8 cellular contexts compared by ENCODE assay signal in genomic region chr1:3650248-3651010, GRCh38. TPM values are rescaled to one million over a fixed set of nuclear protein-coding genes. Genes with fewer than 3 reads are reported as not detected.
DNase-seq lines count a peak whose midpoint lies in the region; ATAC-seq and TF ChIP-seq lines count a peak whose summit lies in the region.

No MANE protein-coding gene starts in this region.

- no peaks in the 10 kb centered on the region for H3K9me3 Mint-ChIP-seq in naive thymus-derived CD8-positive, alpha-beta T cell

- H3K27me3 ChIP-seq in ACC112 (ENCODE audit: insufficient read depth, low read length) (peaks cover 44% of the 10 kb centered on the region), Karpas-422 (ENCODE audit: low read length) (no peaks in the 10 kb centered on the region), dorsolateral prefrontal cortex (peaks cover 4 to 54% (median 40%) of the 10 kb centered on the region in 45 donors)

- H3K9me3 ChIP-seq in Karpas-422 (ENCODE audit: low read length), result no peaks in the 10 kb centered on the region

- H2AFZ ChIP-seq in ACC112 (ENCODE audit: low read length, unreplicated experiment) (no peak overlapping the region), Karpas-422 (ENCODE audit: low read length) (0 out of 2 replicates have a peak overlapping the region, but pooled peaks have one; percentile 21)

- intact Hi-C loops in dorsolateral prefrontal cortex (cut with DNase I), result loop anchor here in 1 of 2 donors (10.0 kb wide), 1 partner anchor 74 kb away; no protein-coding TSS in a partner anchor

- peak overlapping the region; percentile 99 for H3K4me3 ChIP-seq in ACC112 (ENCODE audit: low read depth, low read length)
- 0 out of 2 replicates have a peak overlapping the region, but pooled peaks have one; percentile 100 for H3K4me3 ChIP-seq in Karpas-422 (ENCODE audit: low read length)
- peak overlapping the region; percentile 66 to 99 (median 94) for H3K4me3 ChIP-seq in dorsolateral prefrontal cortex

- no peaks in the 10 kb centered on the region for H3K9me2 ChIP-seq in Karpas-422 (replicated peaks; ENCODE audit: insufficient read depth, low read length)

- H3K27me3 Mint-ChIP-seq in naive thymus-derived CD8-positive, alpha-beta T cell, result peaks cover 20 to 38% (median 27%) of the 10 kb centered on the region in 5 donors

- H3K79me2 ChIP-seq in ACC112 (ENCODE audit: control insufficient read depth, insufficient read depth, low read length, unreplicated experiment) (peaks cover 5% of the 10 kb centered on the region), Karpas-422 (ENCODE audit: low read length) (peaks cover 20% of the 10 kb centered on the region)

- H3K36me3 ChIP-seq in ACC112 (ENCODE audit: insufficient read depth, low read length) (no peaks in the 10 kb centered on the region), Karpas-422 (ENCODE audit: insufficient read depth, low read length) (peaks cover 5% of the 10 kb centered on the region; the same call in 1 of the 2 replicates)

- TF ChIP-seq CTCF in dorsolateral prefrontal cortex (IDR thresholded peaks at IDR 0.05 in 54 of 56, conservative IDR thresholded peaks at IDR 0.05 in 2 of 56; ENCODE audit: low read depth in 1 of 56, partially characterized antibody in 56 of 56), result peak in 2 of 56 donors; percentile 0 to 8

- H3K4me1 ChIP-seq in ACC112 (ENCODE audit: control insufficient read depth, insufficient read depth, low read length, unreplicated experiment) (peaks cover 5% of the 10 kb centered on the region), Karpas-422 (ENCODE audit: low read length) (peaks cover 16% of the 10 kb centered on the region)

- no peak overlapping the region for H3K9ac ChIP-seq in Karpas-422 (ENCODE audit: low read length)

- H4K20me1 ChIP-seq in Karpas-422 (ENCODE audit: insufficient read depth, low read depth, low read length), result no peaks in the 10 kb centered on the region

- peak overlapping the region; percentile 76 to 90 (median 84) for H3K4me3 Mint-ChIP-seq in naive thymus-derived CD8-positive, alpha-beta T cell

- peak overlapping the region; percentile 88 for H3K4me2 ChIP-seq in Karpas-422 (ENCODE audit: low read depth, low read length, poor library complexity, severe bottlenecking)

- peaks cover 0 to 20% (median 7%) of the 10 kb centered on the region in 3 donors for H3K36me3 Mint-ChIP-seq in naive thymus-derived CD8-positive, alpha-beta T cell

- no peak for ATAC-seq in naive thymus-derived CD8-positive, alpha-beta T cell
- ATAC-seq in GM19324 (IDR thresholded peaks at IDR 0.05; ENCODE audit: low FRiP score, unreplicated experiment), result no peak
- ATAC-seq in GM19351 (IDR thresholded peaks at IDR 0.05; ENCODE audit: unreplicated experiment), result no peak

- peaks cover 7 to 42% (median 27%) of the 10 kb centered on the region in 4 donors for H3K4me1 Mint-ChIP-seq in naive thymus-derived CD8-positive, alpha-beta T cell

- H3K27ac Mint-ChIP-seq in naive thymus-derived CD8-positive, alpha-beta T cell, result peak overlapping the region in 3 of 10 donors; percentile 17 to 80 (median 44)

- DNase-seq in Karpas-422, result no peak
- DNase-seq in dorsolateral prefrontal cortex, result peak in 1 of 10 donors; percentile 29
- DNase-seq in naive thymus-derived CD8-positive, alpha-beta T cell, result peak in 2 of 10 donors; percentile 19 to 54
- DNase-seq in midbrain (lab: John Stamatoyannopoulos, UW), result no peak
- no peak for DNase-seq in activated CD4-positive, CD25-positive, alpha-beta regulatory T cell (lab: John Stamatoyannopoulos, UW)

- H3K27ac ChIP-seq in ACC112 (ENCODE audit: low read depth, low read length) (no peak overlapping the region), Karpas-422 (ENCODE audit: low read length) (no peak overlapping the region), dorsolateral prefrontal cortex (peak overlapping the region in 1 of 59 donors; percentile 55)

- POLR2A ChIA-PET in naive thymus-derived CD8-positive, alpha-beta T cell (lab: Charles Lee), result interaction anchor here (1.3 to 1.4 kb wide), 2 partner anchors 18 to 27 kb away, joined by 3 to 6 read pairs; no protein-coding TSS in a partner anchor

RNA-seq across cellular contexts. Expression of gene WRAP73, which starts 0.5 kb away (rescaled TPM):
- total RNA-seq in Karpas-422 (2014; rRNA removed; shearing (Covaris generic); ENCODE audit: low replicate concordance), result 37.2 and 46.7 TPM in 2 replicates
- 10 to 100 TPM; 13.3 to 33.0 (median 22.0) TPM for total RNA-seq in dorsolateral prefrontal cortex
- 10 to 100 TPM; 37.4 to 46.8 TPM for total RNA-seq in naive thymus-derived CD8-positive, alpha-beta T cell
- polyA plus RNA-seq in naive thymus-derived CD8-positive, alpha-beta T cell, result 10 to 100 TPM; 26.3 to 32.1 (median 26.4) TPM

RNA-seq across cellular contexts. Expression of gene TP73, which starts 1.9 kb away (rescaled TPM):
- 0.52 and 0.94 TPM in 2 replicates for total RNA-seq in Karpas-422 (2014; rRNA removed; shearing (Covaris generic); ENCODE audit: low replicate concordance)
- under 1 TPM in 65 of 120 experiments, not detected in 55; 0.10 to 0.85 (median 0.25) TPM for total RNA-seq in dorsolateral prefrontal cortex
- total RNA-seq in naive thymus-derived CD8-positive, alpha-beta T cell, result not detected
- polyA plus RNA-seq in naive thymus-derived CD8-positive, alpha-beta T cell, result under 1 TPM in 2 of 3 donors, not detected in 1; 0.04 to 0.06 TPM

RNA-seq across cellular contexts. Expression of gene TPRG1L, which starts 25.6 kb away (rescaled TPM):
- total RNA-seq in Karpas-422 (2014; rRNA removed; shearing (Covaris generic); ENCODE audit: low replicate concordance), result 10.2 and 14.4 TPM in 2 replicates
- total RNA-seq in dorsolateral prefrontal cortex, result 100 to 1,000 TPM in 101 of 120 experiments, 10 to 100 TPM in 19; 52.0 to 163 (median 121) TPM
- total RNA-seq in naive thymus-derived CD8-positive, alpha-beta T cell, result 10 to 100 TPM; 57.4 to 61.7 TPM
- 10 to 100 TPM; 41.9 to 48.3 (median 42.3) TPM for polyA plus RNA-seq in naive thymus-derived CD8-positive, alpha-beta T cell

RNA-seq across cellular contexts. Expression of gene MEGF6, which starts 39.1 kb away (rescaled TPM):
- total RNA-seq in Karpas-422 (2014; rRNA removed; shearing (Covaris generic); ENCODE audit: low replicate concordance), result not detected in 2 replicates
- 10 to 100 TPM in 11 of 120 experiments, 1 to 10 TPM in 109; 1.1 to 14.8 (median 6.1) TPM for total RNA-seq in dorsolateral prefrontal cortex
- 100 to 1,000 TPM; 197 to 198 TPM for total RNA-seq in naive thymus-derived CD8-positive, alpha-beta T cell
- 1 to 10 TPM; 2.2 to 3.5 (median 2.5) TPM for polyA plus RNA-seq in naive thymus-derived CD8-positive, alpha-beta T cell
